Comparison of ENCODE assay signal across 8 cellular contexts in genomic region chr22:50189849-50190181, GRCh38. TPM values are rescaled to one million over a fixed set of nuclear protein-coding genes. Genes with fewer than 3 reads are reported as not detected.
A peak's percentile ranks its signal among the peaks of the same experiment; 100 is the strongest.
DNase-seq lines count a peak whose midpoint lies in the region; ATAC-seq and TF ChIP-seq lines count a peak whose summit lies in the region.

No MANE protein-coding gene starts in this region.

- peaks cover 0 to 20% of the 10 kb centered on the region in 2 donors for H3K36me3 ChIP-seq in left lung
- peaks cover 11% of the 10 kb centered on the region for H3K36me3 ChIP-seq in upper lobe of right lung

- no peaks in the 10 kb centered on the region for H3K9me3 ChIP-seq in left lung
- H3K9me3 ChIP-seq in upper lobe of right lung = no peaks in the 10 kb centered on the region

- H3K4me3 ChIP-seq in left lung (peak overlapping the region; percentile 25 to 37), upper lobe of right lung (peak overlapping the region; percentile 58)

- peak overlapping the region; percentile 88 to 99 for H3K27ac ChIP-seq in left lung
- peak overlapping the region; percentile 89 for H3K27ac ChIP-seq in upper lobe of right lung

- H3K36me3 Mint-ChIP-seq in activated naive CD4-positive, alpha-beta T cell treated with anti-CD3 and anti-CD28 coated beads for 36 hours (ENCODE audit: low read depth) = peaks cover 14% of the 10 kb centered on the region
- peaks cover 6 to 18% of the 10 kb centered on the region in 2 donors for H3K36me3 Mint-ChIP-seq in activated naive CD4-positive, alpha-beta T cell treated with anti-CD3 and anti-CD28 coated beads, Interleukin-2, amount 50 U/mL, for 72 hours

- peak overlapping the region; percentile 84 for H3K4me3 Mint-ChIP-seq in activated naive CD4-positive, alpha-beta T cell treated with anti-CD3 and anti-CD28 coated beads for 36 hours

- peak overlapping the region; percentile 88 for H3K27ac Mint-ChIP-seq in activated naive CD4-positive, alpha-beta T cell treated with anti-CD3 and anti-CD28 coated beads for 36 hours
- peak overlapping the region; percentile 87 to 97 for H3K27ac Mint-ChIP-seq in activated naive CD4-positive, alpha-beta T cell treated with anti-CD3 and anti-CD28 coated beads, Interleukin-2, amount 50 U/mL, for 72 hours

- CTCF ChIA-PET in activated naive CD4-positive, alpha-beta T cell treated with anti-CD3 and anti-CD28 coated beads for 36 hours (lab: Charles Lee) = interaction anchor here (1.2 to 3.3 kb wide), 4 partner anchors 12 to 259 kb away, joined by 4 to 15 read pairs (median 4); no protein-coding TSS in a partner anchor

- H3K4me1 ChIP-seq in left lung (peaks cover 15 to 75% of the 10 kb centered on the region in 2 donors), upper lobe of right lung (peaks cover 56% of the 10 kb centered on the region)

- TF ChIP-seq CTCF in left lung (IDR thresholded peaks at IDR 0.05) (no peak), upper lobe of right lung (IDR thresholded peaks at IDR 0.05) (no peak)

- H3K27me3 ChIP-seq in left lung = no peaks in the 10 kb centered on the region
- no peaks in the 10 kb centered on the region for H3K27me3 ChIP-seq in upper lobe of right lung

- ATAC-seq in activated naive CD4-positive, alpha-beta T cell treated with anti-CD3 and anti-CD28 coated beads, Interleukin-2, amount 50 U/mL, for 72 hours = peak in 1 of 2 donors; percentile 1
- peak; percentile 6 for ATAC-seq in left lung
- no peak for ATAC-seq in upper lobe of right lung
- no peak for ATAC-seq in HG02623 (IDR thresholded peaks at IDR 0.05; ENCODE audit: unreplicated experiment)

- no peaks in the 10 kb centered on the region for H3K9me3 Mint-ChIP-seq in activated naive CD4-positive, alpha-beta T cell treated with anti-CD3 and anti-CD28 coated beads for 36 hours
- no peaks in the 10 kb centered on the region for H3K9me3 Mint-ChIP-seq in activated naive CD4-positive, alpha-beta T cell treated with anti-CD3 and anti-CD28 coated beads, Interleukin-2, amount 50 U/mL, for 72 hours

- H3K4me1 Mint-ChIP-seq in activated naive CD4-positive, alpha-beta T cell treated with anti-CD3 and anti-CD28 coated beads for 36 hours (ENCODE audit: low read depth) = peaks cover 53% of the 10 kb centered on the region

- no peak for DNase-seq in activated naive CD4-positive, alpha-beta T cell treated with anti-CD3 and anti-CD28 coated beads for 36 hours
- DNase-seq in activated naive CD4-positive, alpha-beta T cell (lab: John Stamatoyannopoulos, UW) = no peak
- DNase-seq in activated naive CD4-positive, alpha-beta T cell treated with anti-CD3 and anti-CD28 coated beads, Interleukin-2, amount 50 U/mL, for 72 hours (ENCODE audit: low spot score in 2 of 2) = no peak
- DNase-seq in left lung (no peak), upper lobe of right lung (no peak), NOMO-1 (lab: John Stamatoyannopoulos, UW; ENCODE audit: unreplicated experiment in 2 of 2) (no peak), COLO668 (lab: John Stamatoyannopoulos, UW; ENCODE audit: unreplicated experiment) (no peak)

- no peaks in the 10 kb centered on the region for H3K27me3 Mint-ChIP-seq in activated naive CD4-positive, alpha-beta T cell treated with anti-CD3 and anti-CD28 coated beads for 36 hours (ENCODE audit: low read depth)

- intact Hi-C loops in activated naive CD4-positive, alpha-beta T cell treated with anti-CD3 and anti-CD28 coated beads for 36 hours (cut with micrococcal nuclease) = loop anchor here (1.0 to 5.0 kb wide), 6 partner anchors 41 to 363 kb away; partner anchors contain the start of genes BRD1 and PIM3
- intact Hi-C loops in left lung (cut with DNase I) (no loop called here), upper lobe of right lung (cut with DNase I) (no loop called here)

RNA-seq across cellular contexts. Expression of gene TRABD, which starts 4.1 kb away (rescaled TPM):
- 10 to 100 TPM; 61.0 to 62.8 TPM for total RNA-seq in activated naive CD4-positive, alpha-beta T cell treated with anti-CD3 and anti-CD28 coated beads for 36 hours
- total RNA-seq in activated naive CD4-positive, alpha-beta T cell treated with anti-CD3 and anti-CD28 coated beads, Interleukin-2, amount 50 U/mL, for 72 hours = 10 to 100 TPM; 84.4 to 98.2 TPM
- total RNA-seq in left lung = 10 to 100 TPM; 37.5 to 54.2 TPM
- total RNA-seq in upper lobe of right lung = 36.5 TPM

RNA-seq across cellular contexts. Expression of gene SELENOO, which starts 11.0 kb away (rescaled TPM):
- total RNA-seq in activated naive CD4-positive, alpha-beta T cell treated with anti-CD3 and anti-CD28 coated beads for 36 hours = 10 to 100 TPM; 16.5 to 16.7 TPM
- 10 to 100 TPM; 22.5 to 23.4 TPM for total RNA-seq in activated naive CD4-positive, alpha-beta T cell treated with anti-CD3 and anti-CD28 coated beads, Interleukin-2, amount 50 U/mL, for 72 hours
- total RNA-seq in left lung (10 to 100 TPM; 19.5 to 22.0 TPM), upper lobe of right lung (17.6 TPM)

RNA-seq across cellular contexts. Expression of gene PANX2, which starts 19.3 kb away (rescaled TPM):
- total RNA-seq in activated naive CD4-positive, alpha-beta T cell treated with anti-CD3 and anti-CD28 coated beads for 36 hours = 1 to 10 TPM; 1.2 to 1.7 TPM
- 1 to 10 TPM; 2.1 to 2.5 TPM for total RNA-seq in activated naive CD4-positive, alpha-beta T cell treated with anti-CD3 and anti-CD28 coated beads, Interleukin-2, amount 50 U/mL, for 72 hours
- total RNA-seq in left lung (1 to 10 TPM; 2.1 to 4.6 TPM), upper lobe of right lung (3.0 TPM)

RNA-seq across cellular contexts. Expression of gene TUBGCP6, which starts 55.0 kb away (rescaled TPM):
- total RNA-seq in activated naive CD4-positive, alpha-beta T cell treated with anti-CD3 and anti-CD28 coated beads for 36 hours = 10 to 100 TPM; 44.5 to 47.8 TPM
- 10 to 100 TPM; 49.6 to 50.9 TPM for total RNA-seq in activated naive CD4-positive, alpha-beta T cell treated with anti-CD3 and anti-CD28 coated beads, Interleukin-2, amount 50 U/mL, for 72 hours
- total RNA-seq in left lung (10 to 100 TPM; 40.8 to 41.3 TPM), upper lobe of right lung (51.3 TPM)
